In the genomic region with DNA sequence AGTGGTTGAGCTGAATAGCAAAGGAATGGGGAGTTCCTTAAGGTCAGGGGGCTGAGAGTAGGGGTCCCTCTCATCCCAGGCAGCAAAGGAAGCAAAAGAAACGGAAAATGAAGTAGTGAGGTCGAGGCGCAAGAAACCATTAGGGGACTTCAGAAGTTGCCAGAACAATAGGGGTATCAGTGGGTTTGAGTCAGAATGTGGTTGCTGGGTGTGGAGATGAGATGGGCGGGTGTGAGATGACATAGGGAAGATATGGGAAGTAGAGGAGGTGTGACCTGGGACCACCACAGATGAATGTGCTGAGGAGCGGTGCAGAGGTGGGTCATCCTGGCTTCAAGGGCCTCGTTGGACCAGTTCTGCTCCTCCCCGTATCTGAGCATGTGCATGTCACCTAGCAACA, we compare ENCODE assay signal across 3 cellular contexts.
TF ChIP-seq lines count a peak whose summit lies in the region.

No MANE protein-coding gene starts in this region.

TF ChIP-seq in A549, 52 proteins besides CTCF, POLR2A, EP300 and RAD21:
- no peak for TF ChIP-seq FOSB (CRISPR knock-in tag; IDR thresholded peaks at IDR 0.05)
- TF ChIP-seq NR3C1 (IDR thresholded peaks at IDR 0.05) = no peak
- TF ChIP-seq MYC (IDR thresholded peaks at IDR 0.05; ENCODE audit: borderline replicate concordance, low read length) = no peak
- no peak for TF ChIP-seq CBX8 (IDR thresholded peaks at IDR 0.05)
- TF ChIP-seq HEYL (CRISPR knock-in tag; IDR thresholded peaks at IDR 0.05) = no peak
- TF ChIP-seq KDM1A (IDR thresholded peaks at IDR 0.05; ENCODE audit: low read depth) = no peak
- no peak for TF ChIP-seq REST (IDR thresholded peaks at IDR 0.05)
- TF ChIP-seq MAX (IDR thresholded peaks at IDR 0.05) = no peak
- no peak for TF ChIP-seq RCOR1 (IDR thresholded peaks at IDR 0.05; ENCODE audit: low read depth, low read length)
- no peak for TF ChIP-seq MAFK (IDR thresholded peaks at IDR 0.05; ENCODE audit: partially characterized antibody)
- no peak for TF ChIP-seq KDM5A (IDR thresholded peaks at IDR 0.05)
- TF ChIP-seq JUN (IDR thresholded peaks at IDR 0.05) = no peak
- TF ChIP-seq BHLHE40 (IDR thresholded peaks at IDR 0.05; ENCODE audit: low read depth, low read length) = no peak
- TF ChIP-seq TFCP2L1 (CRISPR knock-in tag; IDR thresholded peaks at IDR 0.05) = no peak
- TF ChIP-seq ZC3H11A (IDR thresholded peaks at IDR 0.05) = no peak
TF ChIP-seq in A549: peak in this region for 0.

TF ChIP-seq in GM23338, 12 proteins besides CTCF, POLR2A, EP300 and RAD21 (continues in another document):
- no peak for TF ChIP-seq ZNF462 (CRISPR knock-in tag; IDR thresholded peaks at IDR 0.05)
- TF ChIP-seq STAT1 (IDR thresholded peaks at IDR 0.05; ENCODE audit: unreplicated experiment) = no peak
- TF ChIP-seq ZNF331 (CRISPR knock-in tag; IDR thresholded peaks at IDR 0.05; ENCODE audit: low read depth) = no peak
- TF ChIP-seq JUNB (IDR thresholded peaks at IDR 0.05; ENCODE audit: unreplicated experiment) = no peak
- TF ChIP-seq CREB1 (CRISPR knock-in tag; IDR thresholded peaks at IDR 0.05; ENCODE audit: low read depth) = no peak
- TF ChIP-seq REST (IDR thresholded peaks at IDR 0.05; ENCODE audit: unreplicated experiment) = no peak
- TF ChIP-seq ZNF114 (CRISPR knock-in tag; IDR thresholded peaks at IDR 0.05) = no peak
- no peak for TF ChIP-seq NANOG (IDR thresholded peaks at IDR 0.05; ENCODE audit: borderline replicate concordance)
- no peak for TF ChIP-seq POLR2AphosphoS5 (IDR thresholded peaks at IDR 0.05; ENCODE audit: low read depth)
- no peak for TF ChIP-seq EZH2phosphoT487 (IDR thresholded peaks at IDR 0.05; ENCODE audit: unreplicated experiment)
- no peak for TF ChIP-seq EZH2 (IDR thresholded peaks at IDR 0.05; ENCODE audit: low read depth, unreplicated experiment)

TF ChIP-seq in K562, 482 proteins besides CTCF, POLR2A, EP300 and RAD21 (continues in another document):
- no peak for TF ChIP-seq IRF2 (CRISPR knock-in tag; IDR thresholded peaks at IDR 0.05)
- TF ChIP-seq BHLHE40 (IDR thresholded peaks at IDR 0.05; ENCODE audit: low read length) = no peak
- TF ChIP-seq ZNF3 (CRISPR knock-in tag; IDR thresholded peaks at IDR 0.05) = no peak
- TF ChIP-seq ZNF764 (CRISPR knock-in tag; IDR thresholded peaks at IDR 0.05; ENCODE audit: low read depth) = no peak
- TF ChIP-seq, protein P1, sequence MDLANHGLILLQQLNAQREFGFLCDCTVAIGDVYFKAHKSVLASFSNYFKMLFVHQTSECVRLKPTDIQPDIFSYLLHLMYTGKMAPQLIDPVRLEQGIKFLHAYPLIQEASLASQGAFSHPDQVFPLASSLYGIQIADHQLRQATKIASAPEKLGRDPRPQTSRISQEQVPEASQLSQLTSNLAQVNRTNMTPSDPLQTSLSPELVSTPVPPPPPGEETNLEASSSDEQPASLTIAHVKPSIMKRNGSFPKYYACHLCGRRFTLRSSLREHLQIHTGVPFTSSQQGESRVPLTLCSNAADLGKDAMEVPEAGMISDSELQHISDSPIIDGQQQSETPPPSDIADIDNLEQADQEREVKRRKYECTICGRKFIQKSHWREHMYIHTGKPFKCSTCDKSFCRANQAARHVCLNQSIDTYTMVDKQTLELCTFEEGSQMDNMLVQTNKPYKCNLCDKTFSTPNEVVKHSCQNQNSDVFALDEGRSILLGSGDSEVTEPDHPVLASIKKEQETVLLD (IDR thresholded peaks at IDR 0.05) = 0 out of 2 replicates have a peak, but pooled peaks have one; percentile 57
- TF ChIP-seq POLR2B (IDR thresholded peaks at IDR 0.05; ENCODE audit: low read depth, partially characterized antibody) = no peak
- TF ChIP-seq, protein P2, sequence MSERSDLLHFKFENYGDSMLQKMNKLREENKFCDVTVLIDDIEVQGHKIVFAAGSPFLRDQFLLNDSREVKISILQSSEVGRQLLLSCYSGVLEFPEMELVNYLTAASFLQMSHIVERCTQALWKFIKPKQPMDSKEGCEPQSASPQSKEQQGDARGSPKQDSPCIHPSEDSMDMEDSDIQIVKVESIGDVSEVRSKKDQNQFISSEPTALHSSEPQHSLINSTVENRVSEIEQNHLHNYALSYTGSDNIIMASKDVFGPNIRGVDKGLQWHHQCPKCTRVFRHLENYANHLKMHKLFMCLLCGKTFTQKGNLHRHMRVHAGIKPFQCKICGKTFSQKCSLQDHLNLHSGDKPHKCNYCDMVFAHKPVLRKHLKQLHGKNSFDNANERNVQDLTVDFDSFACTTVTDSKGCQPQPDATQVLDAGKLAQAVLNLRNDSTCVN (CRISPR knock-in tag; IDR thresholded peaks at IDR 0.05) = peak; percentile 31; the same call in 1 of the 2 replicates
- no peak for TF ChIP-seq STAG1 (CRISPR knock-in tag; IDR thresholded peaks at IDR 0.05; ENCODE audit: borderline replicate concordance)
- no peak for TF ChIP-seq ZNF696 (CRISPR knock-in tag; conservative IDR thresholded peaks at IDR 0.05)
- TF ChIP-seq SIN3A (IDR thresholded peaks at IDR 0.05; ENCODE audit: borderline replicate concordance in 2 of 2, control insufficient read depth in 1 of 2, low read depth in 2 of 2, low read length in 2 of 2) = no peak
- no peak for TF ChIP-seq HLTF (IDR thresholded peaks at IDR 0.05)
- 0 out of 2 replicates have a peak, but pooled peaks have one; percentile 23 for TF ChIP-seq LARP7 (IDR thresholded peaks at IDR 0.05)
- TF ChIP-seq HDGF (IDR thresholded peaks at IDR 0.05) = 0 out of 2 replicates have a peak, but pooled peaks have one; percentile 60
- TF ChIP-seq, protein P3, sequence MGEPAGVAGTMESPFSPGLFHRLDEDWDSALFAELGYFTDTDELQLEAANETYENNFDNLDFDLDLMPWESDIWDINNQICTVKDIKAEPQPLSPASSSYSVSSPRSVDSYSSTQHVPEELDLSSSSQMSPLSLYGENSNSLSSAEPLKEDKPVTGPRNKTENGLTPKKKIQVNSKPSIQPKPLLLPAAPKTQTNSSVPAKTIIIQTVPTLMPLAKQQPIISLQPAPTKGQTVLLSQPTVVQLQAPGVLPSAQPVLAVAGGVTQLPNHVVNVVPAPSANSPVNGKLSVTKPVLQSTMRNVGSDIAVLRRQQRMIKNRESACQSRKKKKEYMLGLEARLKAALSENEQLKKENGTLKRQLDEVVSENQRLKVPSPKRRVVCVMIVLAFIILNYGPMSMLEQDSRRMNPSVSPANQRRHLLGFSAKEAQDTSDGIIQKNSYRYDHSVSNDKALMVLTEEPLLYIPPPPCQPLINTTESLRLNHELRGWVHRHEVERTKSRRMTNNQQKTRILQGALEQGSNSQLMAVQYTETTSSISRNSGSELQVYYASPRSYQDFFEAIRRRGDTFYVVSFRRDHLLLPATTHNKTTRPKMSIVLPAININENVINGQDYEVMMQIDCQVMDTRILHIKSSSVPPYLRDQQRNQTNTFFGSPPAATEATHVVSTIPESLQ (CRISPR knock-in tag; IDR thresholded peaks at IDR 0.05) = no peak
- TF ChIP-seq VEZF1 (CRISPR knock-in tag; IDR thresholded peaks at IDR 0.05) = no peak
- no peak for TF ChIP-seq BMI1 (IDR thresholded peaks at IDR 0.05; ENCODE audit: low read length)
- TF ChIP-seq ERF (CRISPR knock-in tag; IDR thresholded peaks at IDR 0.05) = 0 out of 2 replicates have a peak, but pooled peaks have one; percentile 53
- 0 out of 2 replicates have a peak, but pooled peaks have one; percentile 22 for TF ChIP-seq ELF1 (tag; IDR thresholded peaks at IDR 0.05)
- 0 out of 2 replicates have a peak, but pooled peaks have one; percentile 9 for TF ChIP-seq SOX6 (IDR thresholded peaks at IDR 0.05)
- TF ChIP-seq POLR3A (IDR thresholded peaks at IDR 0.05; ENCODE audit: borderline replicate concordance, extremely low read depth, insufficient read depth, insufficient read length) = no peak
- TF ChIP-seq, protein P4, sequence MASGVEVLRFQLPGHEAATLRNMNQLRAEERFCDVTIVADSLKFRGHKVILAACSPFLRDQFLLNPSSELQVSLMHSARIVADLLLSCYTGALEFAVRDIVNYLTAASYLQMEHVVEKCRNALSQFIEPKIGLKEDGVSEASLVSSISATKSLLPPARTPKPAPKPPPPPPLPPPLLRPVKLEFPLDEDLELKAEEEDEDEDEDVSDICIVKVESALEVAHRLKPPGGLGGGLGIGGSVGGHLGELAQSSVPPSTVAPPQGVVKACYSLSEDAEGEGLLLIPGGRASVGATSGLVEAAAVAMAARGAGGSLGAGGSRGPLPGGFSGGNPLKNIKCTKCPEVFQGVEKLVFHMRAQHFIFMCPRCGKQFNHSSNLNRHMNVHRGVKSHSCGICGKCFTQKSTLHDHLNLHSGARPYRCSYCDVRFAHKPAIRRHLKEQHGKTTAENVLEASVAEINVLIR (CRISPR knock-in tag; IDR thresholded peaks at IDR 0.05) = 0 out of 2 replicates have a peak, but pooled peaks have one; percentile 6
- no peak for TF ChIP-seq DLX4 (CRISPR knock-in tag; IDR thresholded peaks at IDR 0.05)
- TF ChIP-seq, protein P5, sequence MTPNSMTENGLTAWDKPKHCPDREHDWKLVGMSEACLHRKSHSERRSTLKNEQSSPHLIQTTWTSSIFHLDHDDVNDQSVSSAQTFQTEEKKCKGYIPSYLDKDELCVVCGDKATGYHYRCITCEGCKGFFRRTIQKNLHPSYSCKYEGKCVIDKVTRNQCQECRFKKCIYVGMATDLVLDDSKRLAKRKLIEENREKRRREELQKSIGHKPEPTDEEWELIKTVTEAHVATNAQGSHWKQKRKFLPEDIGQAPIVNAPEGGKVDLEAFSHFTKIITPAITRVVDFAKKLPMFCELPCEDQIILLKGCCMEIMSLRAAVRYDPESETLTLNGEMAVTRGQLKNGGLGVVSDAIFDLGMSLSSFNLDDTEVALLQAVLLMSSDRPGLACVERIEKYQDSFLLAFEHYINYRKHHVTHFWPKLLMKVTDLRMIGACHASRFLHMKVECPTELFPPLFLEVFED (CRISPR knock-in tag; conservative IDR thresholded peaks at IDR 0.05) = 0 out of 2 replicates have a peak, but pooled peaks have one; percentile 50
- no peak for TF ChIP-seq TRIM28 (IDR thresholded peaks at IDR 0.05)
- TF ChIP-seq, protein P6, sequence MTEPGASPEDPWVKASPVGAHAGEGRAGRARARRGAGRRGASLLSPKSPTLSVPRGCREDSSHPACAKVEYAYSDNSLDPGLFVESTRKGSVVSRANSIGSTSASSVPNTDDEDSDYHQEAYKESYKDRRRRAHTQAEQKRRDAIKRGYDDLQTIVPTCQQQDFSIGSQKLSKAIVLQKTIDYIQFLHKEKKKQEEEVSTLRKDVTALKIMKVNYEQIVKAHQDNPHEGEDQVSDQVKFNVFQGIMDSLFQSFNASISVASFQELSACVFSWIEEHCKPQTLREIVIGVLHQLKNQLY (CRISPR knock-in tag; conservative IDR thresholded peaks at IDR 0.05) = no peak
- no peak for TF ChIP-seq JUND (IDR thresholded peaks at IDR 0.05; ENCODE audit: borderline replicate concordance, low read depth, low read length)
- TF ChIP-seq JUND (tag; IDR thresholded peaks at IDR 0.05; ENCODE audit: borderline replicate concordance, low read depth, low read length) = 0 out of 3 replicates have a peak, but pooled peaks have one; percentile 10
- no peak for TF ChIP-seq ZFP1 (CRISPR knock-in tag; IDR thresholded peaks at IDR 0.05)
- TF ChIP-seq, protein P7, sequence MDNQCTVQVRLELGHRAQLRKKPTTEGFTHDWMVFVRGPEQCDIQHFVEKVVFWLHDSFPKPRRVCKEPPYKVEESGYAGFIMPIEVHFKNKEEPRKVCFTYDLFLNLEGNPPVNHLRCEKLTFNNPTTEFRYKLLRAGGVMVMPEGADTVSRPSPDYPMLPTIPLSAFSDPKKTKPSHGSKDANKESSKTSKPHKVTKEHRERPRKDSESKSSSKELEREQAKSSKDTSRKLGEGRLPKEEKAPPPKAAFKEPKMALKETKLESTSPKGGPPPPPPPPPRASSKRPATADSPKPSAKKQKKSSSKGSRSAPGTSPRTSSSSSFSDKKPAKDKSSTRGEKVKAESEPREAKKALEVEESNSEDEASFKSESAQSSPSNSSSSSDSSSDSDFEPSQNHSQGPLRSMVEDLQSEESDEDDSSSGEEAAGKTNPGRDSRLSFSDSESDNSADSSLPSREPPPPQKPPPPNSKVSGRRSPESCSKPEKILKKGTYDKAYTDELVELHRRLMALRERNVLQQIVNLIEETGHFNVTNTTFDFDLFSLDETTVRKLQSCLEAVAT (IDR thresholded peaks at IDR 0.05) = 0 out of 4 replicates have a peak, but pooled peaks of 1 of the 2 experiments have one; percentile 37
- TF ChIP-seq, protein P8, sequence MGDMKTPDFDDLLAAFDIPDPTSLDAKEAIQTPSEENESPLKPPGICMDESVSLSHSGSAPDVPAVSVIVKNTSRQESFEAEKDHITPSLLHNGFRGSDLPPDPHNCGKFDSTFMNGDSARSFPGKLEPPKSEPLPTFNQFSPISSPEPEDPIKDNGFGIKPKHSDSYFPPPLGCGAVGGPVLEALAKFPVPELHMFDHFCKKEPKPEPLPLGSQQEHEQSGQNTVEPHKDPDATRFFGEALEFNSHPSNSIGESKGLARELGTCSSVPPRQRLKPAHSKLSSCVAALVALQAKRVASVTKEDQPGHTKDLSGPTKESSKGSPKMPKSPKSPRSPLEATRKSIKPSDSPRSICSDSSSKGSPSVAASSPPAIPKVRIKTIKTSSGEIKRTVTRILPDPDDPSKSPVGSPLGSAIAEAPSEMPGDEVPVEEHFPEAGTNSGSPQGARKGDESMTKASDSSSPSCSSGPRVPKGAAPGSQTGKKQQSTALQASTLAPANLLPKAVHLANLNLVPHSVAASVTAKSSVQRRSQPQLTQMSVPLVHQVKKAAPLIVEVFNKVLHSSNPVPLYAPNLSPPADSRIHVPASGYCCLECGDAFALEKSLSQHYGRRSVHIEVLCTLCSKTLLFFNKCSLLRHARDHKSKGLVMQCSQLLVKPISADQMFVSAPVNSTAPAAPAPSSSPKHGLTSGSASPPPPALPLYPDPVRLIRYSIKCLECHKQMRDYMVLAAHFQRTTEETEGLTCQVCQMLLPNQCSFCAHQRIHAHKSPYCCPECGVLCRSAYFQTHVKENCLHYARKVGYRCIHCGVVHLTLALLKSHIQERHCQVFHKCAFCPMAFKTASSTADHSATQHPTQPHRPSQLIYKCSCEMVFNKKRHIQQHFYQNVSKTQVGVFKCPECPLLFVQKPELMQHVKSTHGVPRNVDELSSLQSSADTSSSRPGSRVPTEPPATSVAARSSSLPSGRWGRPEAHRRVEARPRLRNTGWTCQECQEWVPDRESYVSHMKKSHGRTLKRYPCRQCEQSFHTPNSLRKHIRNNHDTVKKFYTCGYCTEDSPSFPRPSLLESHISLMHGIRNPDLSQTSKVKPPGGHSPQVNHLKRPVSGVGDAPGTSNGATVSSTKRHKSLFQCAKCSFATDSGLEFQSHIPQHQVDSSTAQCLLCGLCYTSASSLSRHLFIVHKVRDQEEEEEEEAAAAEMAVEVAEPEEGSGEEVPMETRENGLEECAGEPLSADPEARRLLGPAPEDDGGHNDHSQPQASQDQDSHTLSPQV (IDR thresholded peaks at IDR 0.05) = no peak
- no peak for TF ChIP-seq DPF2 (IDR thresholded peaks at IDR 0.05)
- no peak for TF ChIP-seq NFATC3 (IDR thresholded peaks at IDR 0.05)
- 0 out of 2 replicates have a peak, but pooled peaks have one; percentile 17 for TF ChIP-seq SMARCA4 (IDR thresholded peaks at IDR 0.05)
- peak; percentile 50; the same call in 1 of the 2 replicates for TF ChIP-seq MTA1 (IDR thresholded peaks at IDR 0.05; ENCODE audit: borderline replicate concordance)
- TF ChIP-seq PTTG1 (tag; IDR thresholded peaks at IDR 0.05; ENCODE audit: low read depth) = no peak
